ENCODE assay signal across 11 cellular contexts in the genomic region with DNA sequence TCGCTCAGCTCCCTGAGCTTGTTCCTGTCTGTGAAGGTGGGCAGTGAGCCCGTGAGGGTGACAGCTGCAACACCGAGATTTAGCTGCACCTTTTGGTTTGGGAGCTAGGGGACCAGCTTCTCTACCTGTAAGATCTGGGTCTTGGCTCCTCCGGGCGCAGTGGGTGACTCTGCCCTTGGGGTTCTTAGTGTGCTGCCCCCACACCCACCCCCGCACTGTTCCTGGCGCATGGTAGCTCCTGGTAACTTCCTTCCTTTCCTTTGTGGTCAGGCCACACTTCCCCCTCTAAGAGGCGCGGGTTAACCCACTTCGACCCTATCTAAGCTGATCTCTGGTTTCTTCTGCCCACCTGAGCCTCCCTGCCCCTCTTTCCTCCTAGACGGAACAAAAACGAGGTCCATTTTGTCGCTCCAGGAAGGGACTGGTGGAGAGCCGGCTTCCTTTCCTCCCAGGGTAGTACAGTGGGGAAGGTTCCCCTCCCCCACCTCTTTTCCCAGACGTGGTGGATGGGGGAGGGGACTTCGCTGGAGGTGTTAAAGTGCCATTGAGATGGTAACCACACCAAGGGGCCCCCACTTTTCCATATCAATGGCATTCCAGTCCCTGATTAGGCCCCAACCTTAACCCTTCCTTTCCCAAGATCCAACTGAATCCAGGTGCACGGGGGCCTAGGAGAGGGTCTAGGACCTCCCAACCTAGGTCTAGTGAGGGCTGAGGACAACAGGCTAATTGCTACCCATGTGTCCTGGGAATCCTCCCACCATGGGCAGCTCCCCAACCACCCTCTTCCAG. TPM values are rescaled to one million over a fixed set of nuclear protein-coding genes. Genes with fewer than 3 reads are reported as not detected.
A peak's percentile ranks its signal among the peaks of the same experiment; 100 is the strongest.
DNase-seq lines count a peak whose midpoint lies in the region; ATAC-seq and TF ChIP-seq lines count a peak whose summit lies in the region.
"Had no signal": no experiment of that assay in that cellular context is flagged by ENCODE, and none has a peak within 500 bp of the region (broad histone marks: within the 10 kb centered on the region; RNA-seq: fewer than 3 reads in every experiment).

No MANE protein-coding gene starts in this region.

- 28% methylated on average over 13 of the region's 17 CpGs for WGBS in suprapubic skin

- peaks cover 5% of the 10 kb centered on the region for H3K79me2 ChIP-seq in parathyroid adenoma

- peaks cover 0 to 4% of the 10 kb centered on the region in 2 donors for H3K27me3 ChIP-seq in duodenal mucosa (ENCODE audit: control insufficient read depth in 1 of 2, insufficient read depth in 2 of 2, low read length in 2 of 2)
- H3K27me3 ChIP-seq in parathyroid adenoma (ENCODE audit: control insufficient read depth, insufficient read depth, low read length): no peaks in the 10 kb centered on the region
- no peaks in the 10 kb centered on the region for H3K27me3 ChIP-seq in MG63
- peaks cover 82% of the 10 kb centered on the region for H3K27me3 ChIP-seq in suprapubic skin

- peak overlapping the region; percentile 63 to 65 for H3K9ac ChIP-seq in duodenal mucosa (ENCODE audit: low read depth in 1 of 2, low read length in 2 of 2)
- no peak overlapping the region for H3K9ac ChIP-seq in parathyroid adenoma

- H3K9me3 ChIP-seq in duodenal mucosa (ENCODE audit: control insufficient read depth in 1 of 2, low read length in 2 of 2) (no peaks in the 10 kb centered on the region), parathyroid adenoma (ENCODE audit: control insufficient read depth, low read length) (no peaks in the 10 kb centered on the region), MG63 (no peaks in the 10 kb centered on the region), suprapubic skin (no peaks in the 10 kb centered on the region)

- DNase-seq in NCI-H510A treated with DMSO at 0.1 percent for 48 hours (lab: John Stamatoyannopoulos, UW): peak; percentile 7
- DNase-seq in NCI-H510A (lab: John Stamatoyannopoulos, UW): no peak
- DNase-seq in NOMO-1 treated with dmso at 0.1 percent for 144 hours (lab: John Stamatoyannopoulos, UW; ENCODE audit: unreplicated experiment): peak; percentile 46
- DNase-seq in MG63: no peak
- DNase-seq in suprapubic skin (ENCODE audit: low spot score in 2 of 2): no peak
- DNase-seq: NCI-H526 had no signal

- H3K4me2 ChIP-seq in parathyroid adenoma (ENCODE audit: low read length): no peak overlapping the region

- H3K4me3 ChIP-seq in duodenal mucosa (ENCODE audit: low read depth in 1 of 2, low read length in 2 of 2) (peak overlapping the region; percentile 33 to 38), parathyroid adenoma (ENCODE audit: low read depth, low read length) (no peak overlapping the region), MG63 (no peak overlapping the region), suprapubic skin (no peak overlapping the region)

- H2AFZ ChIP-seq in parathyroid adenoma: no peak overlapping the region

- H3K36me3 ChIP-seq in duodenal mucosa (ENCODE audit: control insufficient read depth in 1 of 2, insufficient read depth in 2 of 2, low read length in 2 of 2) (no peaks in the 10 kb centered on the region), parathyroid adenoma (ENCODE audit: control insufficient read depth, insufficient read depth, low read length) (no peaks in the 10 kb centered on the region), MG63 (peaks cover 9% of the 10 kb centered on the region), suprapubic skin (no peaks in the 10 kb centered on the region)

- no peak for ATAC-seq in HG03520 (IDR thresholded peaks at IDR 0.05; ENCODE audit: unreplicated experiment)
- ATAC-seq: esophagus mucosa had no signal

- peak overlapping the region; percentile 80 for H3K27ac ChIP-seq in duodenal mucosa (ENCODE audit: low read depth, low read length)
- H3K27ac ChIP-seq in parathyroid adenoma: peak overlapping the region; percentile 98
- no peak overlapping the region for H3K27ac ChIP-seq in suprapubic skin

- TF ChIP-seq CTCF in parathyroid adenoma (IDR thresholded peaks at IDR 0.05) (no peak), suprapubic skin (IDR thresholded peaks at IDR 0.05) (no peak)

- TF ChIP-seq EP300 in suprapubic skin (IDR thresholded peaks at IDR 0.05): no peak

- H3K4me1 ChIP-seq in duodenal mucosa (ENCODE audit: control insufficient read depth in 1 of 2, insufficient read depth in 2 of 2, low read length in 2 of 2) (peaks cover 33 to 52% of the 10 kb centered on the region in 2 donors), parathyroid adenoma (peaks cover 41% of the 10 kb centered on the region), suprapubic skin (peaks cover 35% of the 10 kb centered on the region)

- TF ChIP-seq POLR2A in suprapubic skin (IDR thresholded peaks at IDR 0.05): no peak

RNA-seq across cellular contexts. Expression of a gene that starts 4.6 kb away (rescaled TPM):
- total RNA-seq in MG63 (2014; rRNA removed; shearing (Covaris generic); ENCODE audit: low replicate concordance): not detected in 2 replicates
- not detected for total RNA-seq in suprapubic skin
- total RNA-seq: esophagus mucosa had no signal

RNA-seq across cellular contexts. Expression of a gene that starts 9.8 kb away (rescaled TPM):
- not detected in 2 replicates for total RNA-seq in MG63 (2014; rRNA removed; shearing (Covaris generic); ENCODE audit: low replicate concordance)
- not detected for total RNA-seq in suprapubic skin
- total RNA-seq: esophagus mucosa, omental fat pad had no signal

RNA-seq across cellular contexts. Expression of a gene that starts 12.0 kb away (rescaled TPM):
- total RNA-seq in MG63 (2014; rRNA removed; shearing (Covaris generic); ENCODE audit: low replicate concordance): 541 and 602 TPM in 2 replicates
- total RNA-seq in suprapubic skin: 10 to 100 TPM in 3 of 4 donors, 1 to 10 TPM in 1; 2.3 to 59.6 (median 30.5) TPM

RNA-seq across cellular contexts. Expression of a gene that starts 15.6 kb away (rescaled TPM):
- 2.9 and 60.7 TPM in 2 replicates for total RNA-seq in MG63 (2014; rRNA removed; shearing (Covaris generic); ENCODE audit: low replicate concordance)
- 10 to 100 TPM; 32.6 to 65.4 (median 51.5) TPM for total RNA-seq in suprapubic skin

RNA-seq across cellular contexts. Expression of a gene that starts 15.7 kb away (rescaled TPM):
- total RNA-seq in MG63 (2014; rRNA removed; shearing (Covaris generic); ENCODE audit: low replicate concordance): 63.2 and 118 TPM in 2 replicates
- total RNA-seq in suprapubic skin: 10 to 100 TPM; 15.8 to 27.0 (median 24.9) TPM

Comparison
In these comparisons a context has a peak if more than half of its experiments do, and no peak if none do; other contexts are left out.
1. DNase-seq: peak in NCI-H510A treated with DMSO at 0.1 percent for 48 hours (single experiment) and NOMO-1 treated with dmso at 0.1 percent for 144 hours (single experiment); none in NCI-H510A (single experiment), MG63 (single experiment) and suprapubic skin (0 of 2).
2. H3K4me3 ChIP-seq: peak in duodenal mucosa (2 of 2); none in parathyroid adenoma (single experiment), MG63 (single experiment) and suprapubic skin (single experiment).